15 cellular contexts compared by ENCODE assay signal in genomic region chr16:48165961-48166578, GRCh38. TPM values are rescaled to one million over a fixed set of nuclear protein-coding genes. Genes with fewer than 3 reads are reported as not detected.
A peak's percentile ranks its signal among the peaks of the same experiment; 100 is the strongest.
DNase-seq lines count a peak whose midpoint lies in the region; ATAC-seq, FAIRE-seq and TF ChIP-seq lines count a peak whose summit lies in the region.
"Had no signal": no experiment of that assay in that cellular context is flagged by ENCODE, and none has a peak within 500 bp of the region (broad histone marks: within the 10 kb centered on the region; RNA-seq: fewer than 3 reads in every experiment).

No MANE protein-coding gene starts in this region.

- ATAC-seq in GM12878: peak; percentile 64

- H3K4me3 ChIP-seq in Karpas-422 (ENCODE audit: low read length): no peak overlapping the region
- no peak overlapping the region for H3K4me3 ChIP-seq in GM12878
- H3K4me3 ChIP-seq in liver (ENCODE audit: low read depth in 1 of 3, low read length in 3 of 3): no peak overlapping the region
- H3K4me3 ChIP-seq in GM23248: no peak overlapping the region
- H3K4me3 ChIP-seq: BLaER1, right atrium auricular region, stomach had no signal

- DNase-seq in DMS 273 treated with DMSO at 0.1 percent for 48 hours (lab: John Stamatoyannopoulos, UW): peak; percentile 7
- DNase-seq in Karpas-422: peak; percentile 45
- no peak for DNase-seq in GM12878 (ENCODE audit: low read depth, low spot score)
- DNase-seq in GM03348 (ENCODE audit: low spot score): no peak
- no peak for DNase-seq in GM23248
- no peak for DNase-seq in T1000 (lab: John Stamatoyannopoulos, UW)
- no peak for DNase-seq in central memory CD4-positive, alpha-beta T cell
- DNase-seq: activated CD8-positive, alpha-beta memory T cell treated with anti-CD3 and anti-CD28 coated beads for 24 hours; activated naive CD4-positive, alpha-beta T cell treated with anti-CD3 and anti-CD28 coated beads, Interleukin-2, amount 50 U/mL, for 16 hours; GF-D8 had no signal

- H2AFZ ChIP-seq in Karpas-422 (ENCODE audit: low read length) (peak overlapping the region; percentile 74; the same call in 1 of the 2 replicates), GM12878 (ENCODE audit: control insufficient read depth, low read depth, low read length) (no peak overlapping the region; the same call in 1 of the 2 replicates), GM23248 (no peak overlapping the region)

- TF ChIP-seq POLR2A in GM12878 (IDR thresholded peaks at IDR 0.05; ENCODE audit: low read depth, low read length): no peak

- H3K4me1 ChIP-seq in Karpas-422 (ENCODE audit: low read length) (peaks cover 21% of the 10 kb centered on the region), GM12878 (ENCODE audit: control insufficient read depth, insufficient read depth, low read length) (peaks cover 8% of the 10 kb centered on the region; the same call in 1 of the 2 replicates), liver (ENCODE audit: control insufficient read depth in 4 of 4, insufficient read depth in 4 of 4, low read length in 3 of 4) (peaks cover 3 to 18% (median 14%) of the 10 kb centered on the region in 4 donors), GM23248 (ENCODE audit: insufficient read depth) (no peaks in the 10 kb centered on the region)

- H3K9ac ChIP-seq in Karpas-422 (ENCODE audit: low read length) (no peak overlapping the region), GM12878 (ENCODE audit: control insufficient read depth, insufficient read depth, low read length) (no peak overlapping the region), liver (ENCODE audit: low read depth in 1 of 2, low read length in 2 of 2) (no peak overlapping the region), GM23248 (no peak overlapping the region)
- H3K9ac ChIP-seq: BLaER1 had no signal

- intact Hi-C loops in GM12878 (cut with micrococcal nuclease; ENCODE audit: unreplicated experiment): loop anchor here (5.0 to 10.0 kb wide), 2 partner anchors 1314 to 1331 kb away; partner anchors contain the start of gene C16orf87

- H3K27me3 ChIP-seq in Karpas-422 (ENCODE audit: low read length) (no peaks in the 10 kb centered on the region), GM12878 (replicated peaks in 1 of 2; ENCODE audit: control insufficient read depth in 2 of 2, insufficient read depth in 2 of 2, low read length in 1 of 2) (no peaks in the 10 kb centered on the region), liver (ENCODE audit: control insufficient read depth in 4 of 4, insufficient read depth in 4 of 4, low read length in 3 of 4) (no peaks in the 10 kb centered on the region), GM23248 (replicated peaks; ENCODE audit: insufficient read depth) (no peaks in the 10 kb centered on the region)
- H3K27me3 ChIP-seq: BLaER1, right atrium auricular region, stomach had no signal

- RAD21 ChIA-PET in GM12878 (lab: Charles Lee; ENCODE audit: unreplicated experiment): interaction anchor here (0.6 to 2.9 kb wide), 7 partner anchors 457 to 1295 kb away, joined by 3 to 10 read pairs (median 4); partner anchors contain the start of gene NETO2

- TF ChIP-seq RAD21 in GM12878 (IDR thresholded peaks at IDR 0.05; ENCODE audit: insufficient read depth, low read depth, low read length) (no peak), liver (IDR thresholded peaks at IDR 0.05) (no peak)

- H3K27ac ChIP-seq in Karpas-422 (ENCODE audit: low read length): no peak overlapping the region
- H3K27ac ChIP-seq in GM12878 (ENCODE audit: control insufficient read depth, insufficient read depth): no peak overlapping the region
- H3K27ac ChIP-seq in liver (ENCODE audit: low read depth in 1 of 2, low read length in 2 of 2): peak overlapping the region; percentile 45 to 80
- H3K27ac ChIP-seq in GM23248: no peak overlapping the region
- H3K27ac ChIP-seq: right atrium auricular region had no signal

- H3F3A ChIP-seq in GM23248 (ENCODE audit: insufficient read depth): no peaks in the 10 kb centered on the region

- in situ Hi-C loops in GM12878 (cut with MboI) (loop anchor here (5.0 to 10.0 kb wide), 2 partner anchors 1214 to 1311 kb away; no protein-coding TSS in a partner anchor), GM23248 (cut with MboI) (loop anchor here (10.0 kb wide), 2 partner anchors 1031 to 1131 kb away; no protein-coding TSS in a partner anchor)

- POLR2A ChIA-PET in GM12878 (lab: Charles Lee): no interaction called here

- no peak for TF ChIP-seq EP300 in GM12878 (IDR thresholded peaks at IDR 0.05; ENCODE audit: borderline replicate concordance in 1 of 2, control insufficient read depth in 1 of 2, low read depth in 2 of 2, low read length in 2 of 2)

- H4K20me1 ChIP-seq in Karpas-422 (ENCODE audit: insufficient read depth, low read depth, low read length): no peaks in the 10 kb centered on the region
- H4K20me1 ChIP-seq in GM12878 (ENCODE audit: control insufficient read depth, insufficient read depth): no peaks in the 10 kb centered on the region
- H4K20me1 ChIP-seq in GM23248 (ENCODE audit: insufficient read depth): no peaks in the 10 kb centered on the region
- H4K20me1 ChIP-seq: BLaER1 had no signal

- no TSS peak for BruUV-seq in GM12878 (replicated peaks; lab: Mats Ljungman, UMichigan)

- TF ChIP-seq CTCF in GM12878 (IDR thresholded peaks at IDR 0.05 in 2 of 3, conservative IDR thresholded peaks at IDR 0.05 in 1 of 3; ENCODE audit: control insufficient read depth in 2 of 3, extremely low read depth in 1 of 3, insufficient read depth in 1 of 3, low read depth in 3 of 3, low read length in 3 of 3): no peak
- TF ChIP-seq CTCF in liver (IDR thresholded peaks at IDR 0.05; ENCODE audit: low read depth, low read length, missing input control): no peak

- no peaks in the 10 kb centered on the region for H3K9me2 ChIP-seq in Karpas-422 (replicated peaks; ENCODE audit: insufficient read depth, low read length)
- no peaks in the 10 kb centered on the region for H3K9me2 ChIP-seq in GM23248 (ENCODE audit: insufficient read depth)

- FAIRE-seq in GM12878 (lab: Jason Lieb, UNC): peak; percentile 27
- FAIRE-seq: islet of Langerhans had no signal

- SMC1A ChIA-PET in GM12878 (lab: Charles Lee; ENCODE audit: uncharacterized antibody, unreplicated experiment): interaction anchor here (0.7 to 1.2 kb wide), 5 partner anchors 17 to 1218 kb away, joined by 3 to 4 read pairs (median 3); no protein-coding TSS in a partner anchor

- H3K79me2 ChIP-seq in Karpas-422 (ENCODE audit: low read length) (no peaks in the 10 kb centered on the region), GM12878 (ENCODE audit: control insufficient read depth, insufficient read depth, low read length) (no peaks in the 10 kb centered on the region), GM23248 (ENCODE audit: insufficient read depth) (no peaks in the 10 kb centered on the region)

- H3K36me3 ChIP-seq in Karpas-422 (ENCODE audit: insufficient read depth, low read length) (no peaks in the 10 kb centered on the region), GM12878 (ENCODE audit: control insufficient read depth in 2 of 2, insufficient read depth in 2 of 2, low read length in 1 of 2) (no peaks in the 10 kb centered on the region), liver (ENCODE audit: control insufficient read depth in 4 of 4, insufficient read depth in 3 of 4, low read depth in 1 of 4, low read length in 3 of 4) (no peaks in the 10 kb centered on the region), GM23248 (ENCODE audit: low read depth) (no peaks in the 10 kb centered on the region)
- H3K36me3 ChIP-seq: BLaER1, right atrium auricular region, stomach had no signal

- H3K9me3 ChIP-seq in Karpas-422 (ENCODE audit: low read length) (no peaks in the 10 kb centered on the region), GM12878 (replicated peaks; ENCODE audit: control insufficient read depth, insufficient read depth, low read length) (no peaks in the 10 kb centered on the region), liver (ENCODE audit: control insufficient read depth in 4 of 4, low read length in 3 of 4) (no peaks in the 10 kb centered on the region), GM23248 (ENCODE audit: low read depth) (no peaks in the 10 kb centered on the region)
- H3K9me3 ChIP-seq: BLaER1, right atrium auricular region, stomach had no signal

- 59% methylated on average over 4 of the region's 4 CpGs for WGBS in GM12878 (ENCODE audit: insufficient coverage, insufficient replicate concordance, low lambda C conversion rate, missing lambda C conversion rate)
- 79% methylated on average over 4 of the region's 4 CpGs for WGBS in liver
- whole genome bisulfite sequencing in GM23248 (ENCODE audit: low coverage in 1 of 2, low lambda C conversion rate in 2 of 2, missing lambda C conversion rate in 2 of 2), 2 experiments: 77 to 81% methylated on average over 4 of the region's 4 CpGs

- CTCF ChIA-PET in GM12878 (lab: Yijun Ruan, JAX): interaction anchor here (0.6 to 3.8 kb wide), 21 partner anchors 8 to 1128 kb away, joined by 3 to 28 read pairs (median 6); partner anchors contain the start of genes ABCC12 and NETO2

- H3K4me2 ChIP-seq in Karpas-422 (ENCODE audit: low read depth, low read length, poor library complexity, severe bottlenecking): no peak overlapping the region
- no peak overlapping the region for H3K4me2 ChIP-seq in GM12878 (ENCODE audit: control insufficient read depth, insufficient read depth)
- H3K4me2 ChIP-seq in GM23248 (ENCODE audit: unreplicated experiment): no peak overlapping the region

RNA-seq across cellular contexts. Expression of gene ABCC12, which starts 10.3 kb away (rescaled TPM):
- total RNA-seq in Karpas-422 (2014; rRNA removed; shearing (Covaris generic); ENCODE audit: low replicate concordance): 0.04 and 0.86 TPM in 2 replicates
- total RNA-seq in GM12878 (2013; cell fraction: nucleolus; rRNA removed): 0.17 TPM in 2 replicates
- not detected in 2 replicates for total RNA-seq in GM12878 (2014; rRNA removed)
- not detected in 2 replicates for total RNA-seq in GM12878 (2014; rRNA removed; fragmentation: Illumina TruSeq; extraction: Trizol)
- total RNA-seq in GM12878 (2021): not detected in 2 replicates
- polyA plus RNA-seq in GM12878 (2011; ENCODE audit: low read depth): not detected
- polyA plus RNA-seq in GM12878 (2011; rRNA removed): 0.03 TPM in 1 of 2 replicates, not detected in the other
- polyA plus RNA-seq in GM12878 (2011; cell fraction: cytosol; rRNA removed): 0.01 and 0.03 TPM in 2 replicates
- 0.15 and 0.37 TPM in 2 replicates for polyA plus RNA-seq in GM12878 (2011; cell fraction: nucleus; rRNA removed)
- polyA plus RNA-seq in GM12878 (2012): 0.06 TPM in 1 of 2 replicates, not detected in the other
- 0.03 TPM in 1 of 2 replicates, not detected in the other for polyA plus RNA-seq in GM12878 (2014; fragmentation: Illumina TruSeq; extraction: Trizol)
- under 1 TPM in 1 of 2 experiments, not detected in 1; 0.02 TPM for polyA plus RNA-seq in GM12878 (2014; fragmentation: Nextera tagmentation; extraction: Ambion mirVana)
- polyA plus RNA-seq in GM12878 (2014; rRNA removed): not detected in 2 replicates
- polyA plus RNA-seq in GM12878 (2016; fragmentation: Nextera tagmentation; extraction: Ambion mirVana): under 1 TPM in 1 of 2 experiments, not detected in 1; 0.03 TPM
- polyA minus RNA-seq in GM12878 (2011; rRNA and poly(A)+ RNA removed): 0.07 and 0.36 TPM in 2 replicates
- not detected in 2 replicates for polyA minus RNA-seq in GM12878 (2011; cell fraction: cytosol; rRNA and poly(A)+ RNA removed)
- polyA minus RNA-seq in GM12878 (2011; cell fraction: nucleus; rRNA and poly(A)+ RNA removed): 0.12 TPM in 1 of 2 replicates, not detected in the other
- total RNA-seq in liver: under 1 TPM in 1 of 2 donors, not detected in 1; 0.25 TPM
- not detected for polyA plus RNA-seq in liver
- total RNA-seq in GM23248 (2014; rRNA removed; shearing (Covaris generic)): not detected in 2 replicates
- not detected in 2 replicates for polyA plus RNA-seq in GM23248 (2016; fragmentation: Nextera tagmentation; extraction: Ambion mirVana)
- total RNA-seq: right atrium auricular region had no signal

Comparison
In these comparisons a context has a peak if more than half of its experiments do, and no peak if none do; other contexts are left out.
1. DNase-seq: peak in DMS 273 treated with DMSO at 0.1 percent for 48 hours (single experiment) and Karpas-422 (single experiment); none in GM12878 (single experiment), GM03348 (single experiment), GM23248 (single experiment), T1000 (single experiment) and central memory CD4-positive, alpha-beta T cell (single experiment).
2. H3K27ac ChIP-seq: peak in liver (2 of 2); none in Karpas-422 (single experiment), GM12878 (single experiment) and GM23248 (single experiment).